16 cellular contexts compared by ENCODE assay signal in the genomic region with DNA sequence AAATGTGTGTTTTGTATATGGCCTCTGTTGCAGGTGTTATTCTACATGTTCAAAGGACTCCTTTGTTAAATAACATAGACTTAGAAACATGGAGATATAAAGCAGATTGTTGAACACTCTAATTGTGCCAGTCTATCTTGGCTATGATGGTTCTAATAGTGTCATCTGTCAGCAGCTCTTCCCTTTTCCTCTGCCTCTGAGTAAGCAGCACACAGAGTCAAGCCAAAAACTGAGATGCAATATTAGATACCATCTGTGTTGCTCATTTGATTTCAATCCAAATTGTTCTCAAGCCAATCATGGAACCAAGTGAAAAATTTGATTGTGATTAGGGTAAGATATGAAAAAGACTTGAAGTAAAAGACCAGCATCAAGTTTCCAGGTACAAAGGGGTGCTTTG.
DNase-seq lines count a peak whose midpoint lies in the region; ATAC-seq, FAIRE-seq and TF ChIP-seq lines count a peak whose summit lies in the region.
"Had no signal": no experiment of that assay in that cellular context is flagged by ENCODE, and none has a peak within 500 bp of the region (broad histone marks: within the 10 kb centered on the region; RNA-seq: fewer than 3 reads in every experiment).

No MANE protein-coding gene starts in this region.

- intact Hi-C loops in PC-3 (cut with micrococcal nuclease) = no loop called here

- no peaks in the 10 kb centered on the region for H4K20me1 ChIP-seq in PC-3 (ENCODE audit: low read length)
- H4K20me1 ChIP-seq: BLaER1 treated with 17β-estradiol and CSF1 and Interleukin-3, amounts not matched to agents 10 nM and 100 nM had no signal

- H3F3A ChIP-seq in PC-3 (ENCODE audit: low read length, unreplicated experiment) = no peaks in the 10 kb centered on the region

- no peak overlapping the region for H2AFZ ChIP-seq in PC-3 (ENCODE audit: low read length)

- 0 out of 2 replicates have a peak, but pooled peaks cover 4% of the 10 kb centered on the region for H3K9me3 ChIP-seq in PC-3 (ENCODE audit: low read length)

- CTCF ChIA-PET in PC-3 (lab: Charles Lee) = no interaction called here

- FAIRE-seq in H54 (lab: Jason Lieb, UNC) = peak; percentile 91

- no peak overlapping the region for H3K9ac ChIP-seq in PC-3 (ENCODE audit: low read length)
- H3K9ac ChIP-seq: BLaER1 treated with 17β-estradiol and CSF1 and Interleukin-3, amounts not matched to agents 10 nM and 100 nM had no signal

- peaks cover 7% of the 10 kb centered on the region; the same call in 1 of the 2 replicates for H3K4me1 ChIP-seq in PC-3 (ENCODE audit: insufficient read depth, low read length)
- H3K4me1 ChIP-seq: BLaER1 treated with 17β-estradiol and CSF1 and Interleukin-3, amounts not matched to agents 10 nM and 100 nM had no signal

- no peak for TF ChIP-seq CTCF in PC-3 (conservative IDR thresholded peaks at IDR 0.05; ENCODE audit: low read depth, low read length)

- H3K27me3 ChIP-seq in PC-3 (ENCODE audit: low read length) = no peaks in the 10 kb centered on the region
- H3K27me3 ChIP-seq: BLaER1 treated with 17β-estradiol and CSF1 and Interleukin-3, amounts not matched to agents 10 nM and 100 nM had no signal

- ATAC-seq in PC-3 = peak; percentile 85

- H3K9me2 ChIP-seq in PC-3 (replicated peaks; ENCODE audit: low read length) = no peaks in the 10 kb centered on the region

- DNase-seq in H54 (ENCODE audit: insufficient read length, low spot score) (no peak), PC-3 (peak; percentile 63), dedifferentiated amniotic fluid mesenchymal stem cell (ENCODE audit: extremely low spot score) (peak; percentile 64), pons (ENCODE audit: low spot score) (peak; percentile 26), NCI-H1105 treated with DMSO at 0.1 percent for 48 hours (lab: John Stamatoyannopoulos, UW) (no peak), ureter (ENCODE audit: low spot score) (no peak), dermis blood vessel endothelial cell (no peak)
- DNase-seq: activated CD4-positive, alpha-beta T cell treated with anti-CD3 and anti-CD28 coated beads for 1 hour; activated effector memory CD4-positive, alpha-beta T cell treated with Interleukin-2 at 50 U/mL for 16 hours; amygdala; erythroblast; kidney glomerular epithelial cell; NK-92 treated with Interleukin-12 subunit alpha and Interleukin-12 subunit beta, amount 100 ng/mL, for 24 hours; SHP77; stimulated activated CD4-positive, alpha-beta T cell treated with anti-CD3 and anti-CD28 coated beads, Interleukin-2, amount 100 ng/mL, for 48 hours had no signal

- H3K79me2 ChIP-seq in PC-3 (ENCODE audit: low read length) = no peaks in the 10 kb centered on the region

- no peak for TF ChIP-seq POLR2A in H54 (IDR thresholded peaks at IDR 0.05; ENCODE audit: low read depth, low read length)

- no TSS peak for BruUV-seq in PC-3 (replicated peaks; lab: Mats Ljungman, UMichigan)

- H3K36me3 ChIP-seq in PC-3 (ENCODE audit: low read depth, low read length) = no peaks in the 10 kb centered on the region
- H3K36me3 ChIP-seq: BLaER1 treated with 17β-estradiol and CSF1 and Interleukin-3, amounts not matched to agents 10 nM and 100 nM had no signal

- no peak overlapping the region for H3K4me2 ChIP-seq in PC-3 (ENCODE audit: low read length)
- H3K4me2 ChIP-seq: BLaER1 treated with 17β-estradiol and CSF1 and Interleukin-3, amounts not matched to agents 10 nM and 100 nM had no signal

- no peak overlapping the region for H3K27ac ChIP-seq in PC-3 (ENCODE audit: low read length)
- H3K27ac ChIP-seq: BLaER1 treated with 17β-estradiol and CSF1 and Interleukin-3, amounts not matched to agents 10 nM and 100 nM had no signal

- POLR2A ChIA-PET in PC-3 (lab: Charles Lee; ENCODE audit: unreplicated experiment) = no interaction called here

- no peak overlapping the region for H3K4me3 ChIP-seq in PC-3 (ENCODE audit: low read length)
- H3K4me3 ChIP-seq: BLaER1 treated with 17β-estradiol and CSF1 and Interleukin-3, amounts not matched to agents 10 nM and 100 nM had no signal

Comparison
In these comparisons a context has a peak if more than half of its experiments do, and no peak if none do; other contexts are left out.
1. DNase-seq: peak in PC-3 (single experiment), dedifferentiated amniotic fluid mesenchymal stem cell (single experiment) and pons (single experiment); none in H54 (single experiment), NCI-H1105 treated with DMSO at 0.1 percent for 48 hours (single experiment), ureter (single experiment) and dermis blood vessel endothelial cell (single experiment).